ENCODE assay signal across 1 cellular context in the genomic region with DNA sequence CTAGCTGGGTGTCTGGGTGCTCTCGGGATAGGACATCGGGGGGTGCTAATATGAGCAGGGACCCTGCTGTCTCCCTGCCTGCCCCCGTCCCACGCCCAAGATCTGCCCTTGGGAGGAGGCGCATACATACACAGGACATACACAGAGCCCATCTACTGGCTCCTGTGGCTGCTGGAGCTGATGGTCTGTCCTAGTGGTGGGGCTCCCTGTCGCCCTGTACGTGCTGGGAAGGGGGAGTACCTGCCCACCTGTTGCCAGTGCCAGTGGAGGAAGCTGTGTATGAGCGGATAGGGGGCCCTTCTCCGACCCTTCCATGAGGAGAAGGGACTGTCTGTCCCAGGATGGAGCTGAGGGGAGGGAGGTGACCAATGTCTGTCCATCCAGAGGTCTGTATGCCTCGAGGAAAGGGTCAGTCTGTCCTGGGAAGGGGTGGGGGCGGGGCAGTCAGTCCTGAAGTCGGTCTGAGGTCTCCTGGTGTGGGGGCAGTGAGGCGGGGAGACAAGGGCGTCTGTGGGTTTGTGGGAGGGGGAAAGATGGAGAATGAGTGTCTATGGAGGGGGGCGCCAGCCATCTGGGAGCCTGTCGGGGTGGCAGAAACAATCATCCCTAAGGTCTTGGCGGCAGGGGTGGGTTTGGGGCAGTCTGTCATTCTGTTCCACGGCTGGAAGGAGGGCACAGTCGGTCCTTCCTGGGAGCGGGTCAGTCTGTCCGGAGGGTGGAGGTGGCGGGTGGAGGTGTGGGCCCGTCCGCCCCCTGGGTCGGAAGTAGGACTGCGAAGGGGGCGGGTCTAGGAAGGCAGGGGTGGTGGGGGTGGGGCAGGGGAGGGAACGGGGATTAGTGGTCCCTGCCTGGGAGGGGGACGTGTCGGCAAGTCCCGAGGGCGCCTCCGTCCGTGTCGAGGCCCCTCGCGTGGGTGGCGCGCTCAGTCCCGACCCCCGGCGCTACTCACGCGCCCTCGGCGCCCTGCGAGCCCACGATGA.
TF ChIP-seq lines count a peak whose summit lies in the region.

No MANE protein-coding gene starts in this region.

TF ChIP-seq in IMR-90, 13 proteins besides CTCF, POLR2A, EP300 and RAD21 (continued from another document):
- no peak for TF ChIP-seq RFX5 (IDR thresholded peaks at IDR 0.05; ENCODE audit: low read depth, low read length)
- TF ChIP-seq MAZ (IDR thresholded peaks at IDR 0.05; ENCODE audit: borderline replicate concordance, low read depth, low read length), result no peak
TF ChIP-seq in IMR-90: peak in this region for 0.
